Comparison of ENCODE assay signal across 1 cellular context in the genomic region with DNA sequence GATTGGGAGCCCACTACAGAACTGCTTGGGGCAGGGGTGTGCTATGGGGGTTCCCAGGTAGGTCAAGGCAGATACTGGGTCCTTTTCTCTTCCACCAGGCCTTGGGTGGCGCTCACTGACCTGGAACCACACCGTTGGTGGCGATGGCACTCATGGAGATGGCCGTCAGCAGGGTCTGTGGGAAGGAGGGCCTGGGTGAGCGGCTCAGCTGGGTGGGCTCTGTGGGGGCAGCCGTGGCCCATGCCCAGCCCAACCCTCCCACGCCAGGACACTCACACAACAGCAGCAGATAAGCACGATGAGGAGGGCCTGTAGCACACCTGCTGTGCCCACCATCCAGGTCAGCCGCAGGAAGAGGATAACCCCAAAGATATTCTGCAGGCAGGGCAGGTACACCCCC.
TF ChIP-seq lines count a peak whose summit lies in the region.

No MANE protein-coding gene starts in this region.

TF ChIP-seq in K562, 482 proteins besides CTCF, POLR2A, EP300 and RAD21:
- TF ChIP-seq, protein P1, sequence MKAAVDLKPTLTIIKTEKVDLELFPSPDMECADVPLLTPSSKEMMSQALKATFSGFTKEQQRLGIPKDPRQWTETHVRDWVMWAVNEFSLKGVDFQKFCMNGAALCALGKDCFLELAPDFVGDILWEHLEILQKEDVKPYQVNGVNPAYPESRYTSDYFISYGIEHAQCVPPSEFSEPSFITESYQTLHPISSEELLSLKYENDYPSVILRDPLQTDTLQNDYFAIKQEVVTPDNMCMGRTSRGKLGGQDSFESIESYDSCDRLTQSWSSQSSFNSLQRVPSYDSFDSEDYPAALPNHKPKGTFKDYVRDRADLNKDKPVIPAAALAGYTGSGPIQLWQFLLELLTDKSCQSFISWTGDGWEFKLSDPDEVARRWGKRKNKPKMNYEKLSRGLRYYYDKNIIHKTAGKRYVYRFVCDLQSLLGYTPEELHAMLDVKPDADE (conservative IDR thresholded peaks at IDR 0.05; ENCODE audit: control insufficient read depth, low read depth, low read length), result no peak
- no peak for TF ChIP-seq RFX1 (IDR thresholded peaks at IDR 0.05)
- TF ChIP-seq, protein P2, sequence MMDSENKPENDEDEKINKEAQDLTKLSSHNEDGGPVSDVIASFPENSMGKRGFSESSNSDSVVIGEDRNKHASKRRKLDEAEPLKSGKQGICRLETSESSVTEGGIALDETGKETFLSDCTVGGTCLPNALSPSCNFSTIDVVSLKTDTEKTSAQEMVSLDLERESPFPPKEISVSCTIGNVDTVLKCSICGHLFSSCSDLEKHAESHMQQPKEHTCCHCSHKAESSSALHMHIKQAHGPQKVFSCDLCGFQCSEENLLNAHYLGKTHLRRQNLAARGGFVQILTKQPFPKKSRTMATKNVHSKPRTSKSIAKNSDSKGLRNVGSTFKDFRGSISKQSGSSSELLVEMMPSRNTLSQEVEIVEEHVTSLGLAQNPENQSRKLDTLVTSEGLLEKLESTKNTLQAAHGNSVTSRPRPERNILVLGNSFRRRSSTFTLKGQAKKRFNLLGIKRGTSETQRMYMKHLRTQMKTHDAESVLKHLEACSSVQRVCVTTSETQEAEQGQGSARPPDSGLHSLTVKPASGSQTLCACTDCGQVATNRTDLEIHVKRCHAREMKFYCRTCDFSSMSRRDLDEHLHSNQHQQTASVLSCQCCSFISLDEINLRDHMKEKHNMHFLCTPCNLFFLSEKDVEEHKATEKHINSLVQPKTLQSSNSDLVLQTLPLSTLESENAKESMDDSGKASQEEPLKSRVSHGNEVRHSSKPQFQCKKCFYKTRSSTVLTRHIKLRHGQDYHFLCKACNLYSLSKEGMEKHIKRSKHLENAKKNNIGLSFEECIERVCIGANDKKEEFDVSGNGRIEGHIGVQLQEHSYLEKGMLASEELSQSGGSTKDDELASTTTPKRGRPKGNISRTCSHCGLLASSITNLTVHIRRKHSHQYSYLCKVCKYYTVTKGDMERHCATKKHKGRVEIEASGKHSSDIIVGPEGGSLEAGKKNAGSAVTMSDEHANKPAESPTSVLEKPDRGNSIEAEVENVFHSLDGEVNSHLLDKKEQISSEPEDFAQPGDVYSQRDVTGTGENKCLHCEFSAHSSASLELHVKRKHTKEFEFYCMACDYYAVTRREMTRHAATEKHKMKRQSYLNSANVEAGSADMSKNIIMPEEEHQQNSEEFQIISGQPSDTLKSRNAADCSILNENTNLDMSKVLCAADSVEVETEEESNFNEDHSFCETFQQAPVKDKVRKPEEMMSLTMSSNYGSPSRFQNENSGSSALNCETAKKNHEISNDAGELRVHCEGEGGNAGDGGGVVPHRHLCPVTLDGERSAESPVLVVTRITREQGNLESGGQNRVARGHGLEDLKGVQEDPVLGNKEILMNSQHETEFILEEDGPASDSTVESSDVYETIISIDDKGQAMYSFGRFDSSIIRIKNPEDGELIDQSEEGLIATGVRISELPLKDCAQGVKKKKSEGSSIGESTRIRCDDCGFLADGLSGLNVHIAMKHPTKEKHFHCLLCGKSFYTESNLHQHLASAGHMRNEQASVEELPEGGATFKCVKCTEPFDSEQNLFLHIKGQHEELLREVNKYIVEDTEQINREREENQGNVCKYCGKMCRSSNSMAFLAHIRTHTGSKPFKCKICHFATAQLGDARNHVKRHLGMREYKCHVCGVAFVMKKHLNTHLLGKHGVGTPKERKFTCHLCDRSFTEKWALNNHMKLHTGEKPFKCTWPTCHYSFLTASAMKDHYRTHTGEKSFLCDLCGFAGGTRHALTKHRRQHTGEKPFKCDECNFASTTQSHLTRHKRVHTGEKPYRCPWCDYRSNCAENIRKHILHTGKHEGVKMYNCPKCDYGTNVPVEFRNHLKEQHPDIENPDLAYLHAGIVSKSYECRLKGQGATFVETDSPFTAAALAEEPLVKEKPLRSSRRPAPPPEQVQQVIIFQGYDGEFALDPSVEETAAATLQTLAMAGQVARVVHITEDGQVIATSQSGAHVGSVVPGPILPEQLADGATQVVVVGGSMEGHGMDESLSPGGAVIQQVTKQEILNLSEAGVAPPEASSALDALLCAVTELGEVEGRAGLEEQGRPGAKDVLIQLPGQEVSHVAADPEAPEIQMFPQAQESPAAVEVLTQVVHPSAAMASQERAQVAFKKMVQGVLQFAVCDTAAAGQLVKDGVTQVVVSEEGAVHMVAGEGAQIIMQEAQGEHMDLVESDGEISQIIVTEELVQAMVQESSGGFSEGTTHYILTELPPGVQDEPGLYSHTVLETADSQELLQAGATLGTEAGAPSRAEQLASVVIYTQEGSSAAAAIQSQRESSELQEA (IDR thresholded peaks at IDR 0.05; ENCODE audit: low read depth), result no peak
- no peak for TF ChIP-seq ZFPM2 (CRISPR knock-in tag; IDR thresholded peaks at IDR 0.05)
- TF ChIP-seq, protein P3, sequence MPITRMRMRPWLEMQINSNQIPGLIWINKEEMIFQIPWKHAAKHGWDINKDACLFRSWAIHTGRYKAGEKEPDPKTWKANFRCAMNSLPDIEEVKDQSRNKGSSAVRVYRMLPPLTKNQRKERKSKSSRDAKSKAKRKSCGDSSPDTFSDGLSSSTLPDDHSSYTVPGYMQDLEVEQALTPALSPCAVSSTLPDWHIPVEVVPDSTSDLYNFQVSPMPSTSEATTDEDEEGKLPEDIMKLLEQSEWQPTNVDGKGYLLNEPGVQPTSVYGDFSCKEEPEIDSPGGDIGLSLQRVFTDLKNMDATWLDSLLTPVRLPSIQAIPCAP (CRISPR knock-in tag; IDR thresholded peaks at IDR 0.05; ENCODE audit: borderline replicate concordance), result no peak
- TF ChIP-seq C11orf30 (IDR thresholded peaks at IDR 0.05; ENCODE audit: low read depth), result no peak
- TF ChIP-seq MTA2 (IDR thresholded peaks at IDR 0.05; ENCODE audit: low read depth), result no peak
- TF ChIP-seq, protein P4, sequence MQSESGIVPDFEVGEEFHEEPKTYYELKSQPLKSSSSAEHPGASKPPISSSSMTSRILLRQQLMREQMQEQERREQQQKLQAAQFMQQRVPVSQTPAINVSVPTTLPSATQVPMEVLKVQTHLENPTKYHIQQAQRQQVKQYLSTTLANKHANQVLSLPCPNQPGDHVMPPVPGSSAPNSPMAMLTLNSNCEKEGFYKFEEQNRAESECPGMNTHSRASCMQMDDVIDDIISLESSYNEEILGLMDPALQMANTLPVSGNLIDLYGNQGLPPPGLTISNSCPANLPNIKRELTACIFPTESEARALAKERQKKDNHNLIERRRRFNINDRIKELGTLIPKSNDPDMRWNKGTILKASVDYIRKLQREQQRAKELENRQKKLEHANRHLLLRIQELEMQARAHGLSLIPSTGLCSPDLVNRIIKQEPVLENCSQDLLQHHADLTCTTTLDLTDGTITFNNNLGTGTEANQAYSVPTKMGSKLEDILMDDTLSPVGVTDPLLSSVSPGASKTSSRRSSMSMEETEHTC (IDR thresholded peaks at IDR 0.05), result no peak
- TF ChIP-seq MAFF (IDR thresholded peaks at IDR 0.05; ENCODE audit: low read length), result no peak
- TF ChIP-seq, protein P5, sequence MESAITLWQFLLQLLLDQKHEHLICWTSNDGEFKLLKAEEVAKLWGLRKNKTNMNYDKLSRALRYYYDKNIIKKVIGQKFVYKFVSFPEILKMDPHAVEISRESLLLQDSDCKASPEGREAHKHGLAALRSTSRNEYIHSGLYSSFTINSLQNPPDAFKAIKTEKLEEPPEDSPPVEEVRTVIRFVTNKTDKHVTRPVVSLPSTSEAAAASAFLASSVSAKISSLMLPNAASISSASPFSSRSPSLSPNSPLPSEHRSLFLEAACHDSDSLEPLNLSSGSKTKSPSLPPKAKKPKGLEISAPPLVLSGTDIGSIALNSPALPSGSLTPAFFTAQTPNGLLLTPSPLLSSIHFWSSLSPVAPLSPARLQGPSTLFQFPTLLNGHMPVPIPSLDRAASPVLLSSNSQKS (CRISPR knock-in tag; IDR thresholded peaks at IDR 0.05), result no peak
- TF ChIP-seq, protein P6, sequence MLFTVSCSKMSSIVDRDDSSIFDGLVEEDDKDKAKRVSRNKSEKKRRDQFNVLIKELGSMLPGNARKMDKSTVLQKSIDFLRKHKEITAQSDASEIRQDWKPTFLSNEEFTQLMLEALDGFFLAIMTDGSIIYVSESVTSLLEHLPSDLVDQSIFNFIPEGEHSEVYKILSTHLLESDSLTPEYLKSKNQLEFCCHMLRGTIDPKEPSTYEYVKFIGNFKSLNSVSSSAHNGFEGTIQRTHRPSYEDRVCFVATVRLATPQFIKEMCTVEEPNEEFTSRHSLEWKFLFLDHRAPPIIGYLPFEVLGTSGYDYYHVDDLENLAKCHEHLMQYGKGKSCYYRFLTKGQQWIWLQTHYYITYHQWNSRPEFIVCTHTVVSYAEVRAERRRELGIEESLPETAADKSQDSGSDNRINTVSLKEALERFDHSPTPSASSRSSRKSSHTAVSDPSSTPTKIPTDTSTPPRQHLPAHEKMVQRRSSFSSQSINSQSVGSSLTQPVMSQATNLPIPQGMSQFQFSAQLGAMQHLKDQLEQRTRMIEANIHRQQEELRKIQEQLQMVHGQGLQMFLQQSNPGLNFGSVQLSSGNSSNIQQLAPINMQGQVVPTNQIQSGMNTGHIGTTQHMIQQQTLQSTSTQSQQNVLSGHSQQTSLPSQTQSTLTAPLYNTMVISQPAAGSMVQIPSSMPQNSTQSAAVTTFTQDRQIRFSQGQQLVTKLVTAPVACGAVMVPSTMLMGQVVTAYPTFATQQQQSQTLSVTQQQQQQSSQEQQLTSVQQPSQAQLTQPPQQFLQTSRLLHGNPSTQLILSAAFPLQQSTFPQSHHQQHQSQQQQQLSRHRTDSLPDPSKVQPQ (CRISPR knock-in tag; IDR thresholded peaks at IDR 0.05; ENCODE audit: borderline replicate concordance), result no peak
- TF ChIP-seq POLR2G (IDR thresholded peaks at IDR 0.05; ENCODE audit: low read depth, low read length), result peak; percentile 38; the same call in 1 of the 2 replicates
- TF ChIP-seq, protein P7, sequence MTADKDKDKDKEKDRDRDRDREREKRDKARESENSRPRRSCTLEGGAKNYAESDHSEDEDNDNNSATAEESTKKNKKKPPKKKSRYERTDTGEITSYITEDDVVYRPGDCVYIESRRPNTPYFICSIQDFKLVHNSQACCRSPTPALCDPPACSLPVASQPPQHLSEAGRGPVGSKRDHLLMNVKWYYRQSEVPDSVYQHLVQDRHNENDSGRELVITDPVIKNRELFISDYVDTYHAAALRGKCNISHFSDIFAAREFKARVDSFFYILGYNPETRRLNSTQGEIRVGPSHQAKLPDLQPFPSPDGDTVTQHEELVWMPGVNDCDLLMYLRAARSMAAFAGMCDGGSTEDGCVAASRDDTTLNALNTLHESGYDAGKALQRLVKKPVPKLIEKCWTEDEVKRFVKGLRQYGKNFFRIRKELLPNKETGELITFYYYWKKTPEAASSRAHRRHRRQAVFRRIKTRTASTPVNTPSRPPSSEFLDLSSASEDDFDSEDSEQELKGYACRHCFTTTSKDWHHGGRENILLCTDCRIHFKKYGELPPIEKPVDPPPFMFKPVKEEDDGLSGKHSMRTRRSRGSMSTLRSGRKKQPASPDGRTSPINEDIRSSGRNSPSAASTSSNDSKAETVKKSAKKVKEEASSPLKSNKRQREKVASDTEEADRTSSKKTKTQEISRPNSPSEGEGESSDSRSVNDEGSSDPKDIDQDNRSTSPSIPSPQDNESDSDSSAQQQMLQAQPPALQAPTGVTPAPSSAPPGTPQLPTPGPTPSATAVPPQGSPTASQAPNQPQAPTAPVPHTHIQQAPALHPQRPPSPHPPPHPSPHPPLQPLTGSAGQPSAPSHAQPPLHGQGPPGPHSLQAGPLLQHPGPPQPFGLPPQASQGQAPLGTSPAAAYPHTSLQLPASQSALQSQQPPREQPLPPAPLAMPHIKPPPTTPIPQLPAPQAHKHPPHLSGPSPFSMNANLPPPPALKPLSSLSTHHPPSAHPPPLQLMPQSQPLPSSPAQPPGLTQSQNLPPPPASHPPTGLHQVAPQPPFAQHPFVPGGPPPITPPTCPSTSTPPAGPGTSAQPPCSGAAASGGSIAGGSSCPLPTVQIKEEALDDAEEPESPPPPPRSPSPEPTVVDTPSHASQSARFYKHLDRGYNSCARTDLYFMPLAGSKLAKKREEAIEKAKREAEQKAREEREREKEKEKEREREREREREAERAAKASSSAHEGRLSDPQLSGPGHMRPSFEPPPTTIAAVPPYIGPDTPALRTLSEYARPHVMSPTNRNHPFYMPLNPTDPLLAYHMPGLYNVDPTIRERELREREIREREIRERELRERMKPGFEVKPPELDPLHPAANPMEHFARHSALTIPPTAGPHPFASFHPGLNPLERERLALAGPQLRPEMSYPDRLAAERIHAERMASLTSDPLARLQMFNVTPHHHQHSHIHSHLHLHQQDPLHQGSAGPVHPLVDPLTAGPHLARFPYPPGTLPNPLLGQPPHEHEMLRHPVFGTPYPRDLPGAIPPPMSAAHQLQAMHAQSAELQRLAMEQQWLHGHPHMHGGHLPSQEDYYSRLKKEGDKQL (CRISPR knock-in tag; IDR thresholded peaks at IDR 0.05; ENCODE audit: borderline replicate concordance), result no peak
- 0 out of 2 replicates have a peak, but pooled peaks have one; percentile 22 for TF ChIP-seq RBFOX2 (IDR thresholded peaks at IDR 0.05; ENCODE audit: low read depth, low read length)
TF ChIP-seq in K562: peak in this region for 2.
